Comparison of ENCODE assay signal across 13 cellular contexts in the genomic region with DNA sequence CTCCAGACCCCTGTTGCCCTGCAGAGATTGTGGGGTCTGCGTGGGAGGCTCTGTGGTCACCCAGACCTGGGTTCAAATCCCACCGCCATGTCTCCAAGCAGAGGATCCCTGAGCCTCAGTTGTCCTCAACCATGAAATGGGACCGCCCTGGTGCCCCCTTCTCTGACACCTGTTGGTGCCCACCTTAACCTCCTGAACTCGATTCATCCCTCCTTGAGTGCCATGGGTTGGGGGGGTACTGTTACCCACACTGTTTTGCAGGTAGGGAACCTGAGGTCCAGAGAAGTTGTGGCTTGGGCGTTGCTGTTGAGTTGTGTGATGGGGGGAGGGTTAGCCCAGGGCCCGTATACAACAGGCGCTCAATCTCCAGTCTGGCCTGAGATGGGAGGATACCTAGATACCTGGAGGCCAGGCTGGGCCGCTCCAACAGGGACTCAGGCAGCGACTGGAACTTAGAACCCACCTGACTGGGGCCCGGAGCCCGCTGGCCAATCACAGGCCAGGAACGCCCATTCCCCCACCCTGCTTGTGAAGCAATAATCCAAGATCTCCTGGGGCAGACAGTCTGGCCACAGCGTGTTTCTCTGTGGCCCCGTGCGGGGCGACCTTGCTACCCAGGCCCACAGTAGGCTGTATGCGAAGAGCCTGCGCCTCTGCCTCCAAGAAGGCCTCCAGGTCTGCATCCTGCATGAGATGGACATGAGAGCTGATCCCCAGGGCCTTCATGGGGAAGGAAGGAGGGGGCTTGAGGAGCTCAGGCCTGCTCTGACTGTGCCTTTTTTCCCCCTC. TPM values are rescaled to one million over a fixed set of nuclear protein-coding genes. Genes with fewer than 3 reads are reported as not detected.
DNase-seq lines count a peak whose midpoint lies in the region; ATAC-seq, FAIRE-seq and TF ChIP-seq lines count a peak whose summit lies in the region.
"Had no signal": no experiment of that assay in that cellular context is flagged by ENCODE, and none has a peak within 500 bp of the region (broad histone marks: within the 10 kb centered on the region; RNA-seq: fewer than 3 reads in every experiment).

No MANE protein-coding gene starts in this region.

- H3K9ac ChIP-seq in trophoblast cell (ENCODE audit: low read length) = peak overlapping the region; percentile 8

- H3K27me3 ChIP-seq in trophoblast cell (ENCODE audit: insufficient read depth, low read length) = no peaks in the 10 kb centered on the region
- H3K27me3 ChIP-seq: ovary, SJSA1 had no signal

- no peak for FAIRE-seq in D721Med (lab: Jason Lieb, UNC)
- FAIRE-seq: endometrium had no signal

- H3K4ac ChIP-seq in trophoblast cell (ENCODE audit: low read depth, low read length) = peak overlapping the region; percentile 99

- H3K9me3 ChIP-seq in trophoblast cell (ENCODE audit: insufficient read depth, low read depth, low read length) = peaks cover 2% of the 10 kb centered on the region
- H3K9me3 ChIP-seq: ovary, SJSA1 had no signal

- H3K23ac ChIP-seq in trophoblast cell (ENCODE audit: low read length) = peak overlapping the region; percentile 58

- peaks cover 34 to 42% of the 10 kb centered on the region in 2 experiments for H3K4me1 ChIP-seq in trophoblast cell (ENCODE audit: control insufficient read depth in 1 of 2, insufficient read depth in 2 of 2, low read length in 2 of 2)

- H2BK5ac ChIP-seq in trophoblast cell (ENCODE audit: low read depth, low read length, poor library complexity) = peak overlapping the region; percentile 77

- H3K4me3 ChIP-seq in trophoblast cell (ENCODE audit: low read depth, low read length) = no peak overlapping the region
- H3K4me3 ChIP-seq: ovary, SJSA1 had no signal

- H3K79me1 ChIP-seq in trophoblast cell (ENCODE audit: low read length) = peaks cover 63% of the 10 kb centered on the region

- peak overlapping the region; percentile 29 for H2BK12ac ChIP-seq in trophoblast cell (ENCODE audit: low read length)

- peaks cover 51% of the 10 kb centered on the region for H3K79me2 ChIP-seq in trophoblast cell (ENCODE audit: control insufficient read depth, insufficient read depth, low read length, poor library complexity)

- peak overlapping the region; percentile 47 for H3K14ac ChIP-seq in trophoblast cell (ENCODE audit: low read length)

- DNase-seq in D721Med (ENCODE audit: insufficient read length, low spot score) (peak; percentile 90), NOMO-1 (lab: John Stamatoyannopoulos, UW; ENCODE audit: unreplicated experiment in 2 of 2) (peak; percentile 22 to 34), fibroblast of gingiva (ENCODE audit: low read depth) (peak; percentile 29), trophoblast cell (peak; percentile 98 to 99), hippocampal formation (lab: John Stamatoyannopoulos, UW) (no peak), GM10266 (ENCODE audit: extremely low spot score) (no peak)
- DNase-seq: activated CD4-positive, alpha-beta T cell treated with anti-CD3 and anti-CD28 coated beads, Interleukin-2, amount 50 U/mL, for 4 hours; NCI-H226 had no signal

- ATAC-seq in GM21447 (IDR thresholded peaks at IDR 0.05; ENCODE audit: unreplicated experiment) (no peak), GM19351 (IDR thresholded peaks at IDR 0.05; ENCODE audit: unreplicated experiment) (no peak)

- no peak overlapping the region for H4K12ac ChIP-seq in trophoblast cell (ENCODE audit: low read depth, low read length)

- H2AK5ac ChIP-seq in trophoblast cell (ENCODE audit: low read length) = peak overlapping the region; percentile 42

- peak overlapping the region; percentile 98 for H3K27ac ChIP-seq in trophoblast cell (ENCODE audit: low read depth, low read length)
- H3K27ac ChIP-seq: ovary, SJSA1 had no signal

- H4K8ac ChIP-seq in trophoblast cell (ENCODE audit: low read depth, low read length) = peak overlapping the region; percentile 21

- TF ChIP-seq CTCF in D721Med (IDR thresholded peaks at IDR 0.05; ENCODE audit: insufficient read depth, missing control alignments) (no peak), GM10266 (IDR thresholded peaks at IDR 0.05; ENCODE audit: control insufficient read depth, insufficient read depth, low read depth, missing control alignments) (no peak)

- WGBS in trophoblast cell (ENCODE audit: extremely low coverage, insufficient coverage, insufficient read length) = no CpG with 5 or more reads among the region's 18 CpGs

- peaks cover 40 to 45% of the 10 kb centered on the region in 2 experiments for H3K36me3 ChIP-seq in trophoblast cell (ENCODE audit: control insufficient read depth in 1 of 2, insufficient read depth in 2 of 2, low read length in 2 of 2)
- H3K36me3 ChIP-seq: ovary had no signal

- peak overlapping the region; percentile 87 for H3K4me2 ChIP-seq in trophoblast cell (ENCODE audit: low read length)

- H2BK120ac ChIP-seq in trophoblast cell (ENCODE audit: insufficient read depth, low read length, poor library complexity) = peak overlapping the region; percentile 57

- H2AFZ ChIP-seq in trophoblast cell (ENCODE audit: insufficient read depth, low read length, poor library complexity) = no peak overlapping the region

- H3K18ac ChIP-seq in trophoblast cell (ENCODE audit: low read length) = peak overlapping the region; percentile 44

- peak overlapping the region; percentile 33 for H4K91ac ChIP-seq in trophoblast cell (ENCODE audit: low read depth, low read length)

RNA-seq across cellular contexts. Expression of a gene that starts 2.8 kb away (rescaled TPM):
- 445 and 449 TPM in 2 replicates for polyA plus RNA-seq in trophoblast cell (2013)

RNA-seq across cellular contexts. Expression of a gene that starts 11.5 kb away (rescaled TPM):
- polyA plus RNA-seq in trophoblast cell (2013) = 0.10 and 0.14 TPM in 2 replicates
- polyA plus RNA-seq: ovary had no signal

RNA-seq across cellular contexts. Expression of a gene that starts 15.6 kb away (rescaled TPM):
- polyA plus RNA-seq in trophoblast cell (2013) = 51.5 and 52.5 TPM in 2 replicates

RNA-seq across cellular contexts. Expression of a gene that starts 35.4 kb away (rescaled TPM):
- polyA plus RNA-seq in trophoblast cell (2013) = not detected in 2 replicates
- polyA plus RNA-seq: ovary had no signal

RNA-seq across cellular contexts. Expression of a gene that starts 35.7 kb away (rescaled TPM):
- polyA plus RNA-seq in trophoblast cell (2013) = 24.8 and 25.9 TPM in 2 replicates

Comparison
In these comparisons a context has a peak if more than half of its experiments do, and no peak if none do; other contexts are left out.
1. DNase-seq: peak in D721Med (single experiment), NOMO-1 (2 of 2), fibroblast of gingiva (single experiment) and trophoblast cell (2 of 2); none in hippocampal formation (0 of 2) and GM10266 (single experiment).